Comparison of ENCODE assay signal across 30 cellular contexts in the genomic region with DNA sequence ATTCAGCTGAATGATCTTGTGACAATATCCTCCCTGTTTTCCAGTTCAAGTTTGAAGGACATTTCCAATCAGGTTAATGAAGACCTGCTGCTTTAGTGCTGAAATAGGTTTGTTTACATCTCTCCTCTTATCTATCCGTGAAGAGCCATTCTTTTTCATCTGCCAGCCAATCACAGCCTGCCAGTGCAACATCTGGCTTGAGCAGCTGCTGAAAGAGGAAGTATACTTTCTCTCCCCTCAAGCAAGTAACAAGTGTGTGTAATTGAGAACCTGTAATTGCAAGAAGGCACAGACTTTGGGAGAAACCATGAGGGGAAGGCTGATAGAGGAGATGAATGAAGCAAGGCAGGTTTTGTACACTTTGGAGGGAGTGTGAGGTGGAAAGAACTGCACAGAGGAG.
DNase-seq lines count a peak whose midpoint lies in the region; ATAC-seq and TF ChIP-seq lines count a peak whose summit lies in the region.
"Had no signal": no experiment of that assay in that cellular context is flagged by ENCODE, and none has a peak within 500 bp of the region (broad histone marks: within the 10 kb centered on the region; RNA-seq: fewer than 3 reads in every experiment).

No MANE protein-coding gene starts in this region.

- ATAC-seq in GM18870 (IDR thresholded peaks at IDR 0.05; ENCODE audit: unreplicated experiment) (peak; percentile 52), HG03432 (IDR thresholded peaks at IDR 0.05; ENCODE audit: unreplicated experiment) (peak; percentile 72), HG03039 (IDR thresholded peaks at IDR 0.05; ENCODE audit: unreplicated experiment) (no peak), GM21528 (IDR thresholded peaks at IDR 0.05; ENCODE audit: low FRiP score, unreplicated experiment) (no peak), GM21619 (IDR thresholded peaks at IDR 0.05; ENCODE audit: unreplicated experiment) (no peak)
- ATAC-seq: esophagus mucosa; foreskin keratinocyte; heart right ventricle; stimulated activated naive CD8-positive, alpha-beta T cell treated with anti-CD3 and anti-CD28 coated beads, Interleukin-15, Interleukin-2, amounts not matched to agents 100 U/mL and 50 U/mL, for 24 hours had no signal

- H3K4me3 Mint-ChIP-seq in CD4-positive, alpha-beta memory T cell, result no peak overlapping the region
- H3K4me3 Mint-ChIP-seq: activated naive CD8-positive, alpha-beta T cell treated with anti-CD3 and anti-CD28 coated beads for 36 hours; nephron progenitor cell; T-helper 1 cell treated with Interleukin-12 subunit alpha and Interleukin-12 subunit beta and Interleukin-4 antibody, amounts not matched to agents 30 μg/mL and 1 μg/mL, for 36 hours had no signal

- H3K27ac Mint-ChIP-seq in CD4-positive, alpha-beta memory T cell, result no peak overlapping the region
- H3K27ac Mint-ChIP-seq: activated naive CD8-positive, alpha-beta T cell treated with anti-CD3 and anti-CD28 coated beads for 36 hours; nephron progenitor cell; T-helper 1 cell treated with Interleukin-12 subunit alpha and Interleukin-12 subunit beta and Interleukin-4 antibody, amounts not matched to agents 30 μg/mL and 1 μg/mL, for 36 hours had no signal

- H3K27me3 Mint-ChIP-seq in CD4-positive, alpha-beta memory T cell, result no peaks in the 10 kb centered on the region
- H3K27me3 Mint-ChIP-seq: activated naive CD8-positive, alpha-beta T cell treated with anti-CD3 and anti-CD28 coated beads for 36 hours had no signal

- TF ChIP-seq CTCF in GM12865 (IDR thresholded peaks at IDR 0.05; ENCODE audit: insufficient read depth, low read depth, low read length, missing control alignments), result no peak

- no peaks in the 10 kb centered on the region for H3K4me1 ChIP-seq in CD4-positive, alpha-beta memory T cell (ENCODE audit: insufficient read depth, low read length)
- H3K4me1 ChIP-seq: BLaER1, foreskin keratinocyte, HAP-1, heart right ventricle, SJCRH30, testis had no signal

- POLR2A ChIA-PET in CD4-positive, alpha-beta memory T cell (lab: Charles Lee; ENCODE audit: partially characterized antibody), result no interaction called here

- H3K36me3 ChIP-seq in CD4-positive, alpha-beta memory T cell (ENCODE audit: insufficient read depth, low read length), result no peaks in the 10 kb centered on the region
- H3K36me3 ChIP-seq: BLaER1, HAP-1, heart right ventricle, SJCRH30 had no signal

- DNase-seq in GM12865 (ENCODE audit: low read depth) (peak; percentile 5), NCI-H510A treated with DMSO at 0.1 percent for 48 hours (lab: John Stamatoyannopoulos, UW) (peak; percentile 77)
- no peak for DNase-seq in CD4-positive, alpha-beta memory T cell
- DNase-seq: activated CD4-positive, alpha-beta T cell treated with anti-CD3 and anti-CD28 coated beads for 1 hour; activated effector memory CD4-positive, alpha-beta T cell treated with Interleukin-2 at 50 U/mL for 16 hours; activated naive CD8-positive, alpha-beta T cell treated with anti-CD3 and anti-CD28 coated beads for 36 hours; COR-L47; DMS79 treated with DMSO at 0.1 percent for 48 hours; foreskin keratinocyte; heart right ventricle; Kasumi-1; kidney glomerular epithelial cell; NCI-H1092 treated with DMSO at 0.1 percent for 48 hours; NCI-H2081; NCI-H524 treated with DMSO at 0.1 percent for 48 hours; nephron progenitor cell; stimulated activated naive CD8-positive, alpha-beta T cell treated with anti-CD3 and anti-CD28 coated beads, Interleukin-15, Interleukin-2, amounts not matched to agents 100 U/mL and 50 U/mL, for 24 hours; testis had no signal

- H3K9me3 ChIP-seq in CD4-positive, alpha-beta memory T cell (ENCODE audit: control insufficient read depth in 1 of 2, low read length in 2 of 2), result no peaks in the 10 kb centered on the region
- H3K9me3 ChIP-seq: BLaER1, HAP-1, heart right ventricle, SJCRH30, testis had no signal

- H3K27ac ChIP-seq in CD4-positive, alpha-beta memory T cell (ENCODE audit: low read depth, low read length), result no peak overlapping the region
- H3K27ac ChIP-seq: BLaER1, foreskin keratinocyte, heart right ventricle, HL-60, SJCRH30, testis had no signal

- H3K36me3 Mint-ChIP-seq in CD4-positive, alpha-beta memory T cell, result no peaks in the 10 kb centered on the region
- H3K36me3 Mint-ChIP-seq: activated naive CD8-positive, alpha-beta T cell treated with anti-CD3 and anti-CD28 coated beads for 36 hours had no signal

- peaks cover 0 to 6% (median 0%) of the 10 kb centered on the region in 8 donors for H3K9me3 Mint-ChIP-seq in CD4-positive, alpha-beta memory T cell
- H3K9me3 Mint-ChIP-seq: nephron progenitor cell; T-helper 1 cell treated with Interleukin-12 subunit alpha and Interleukin-12 subunit beta and Interleukin-4 antibody, amounts not matched to agents 30 μg/mL and 1 μg/mL, for 36 hours had no signal

- H3K4me1 Mint-ChIP-seq in CD4-positive, alpha-beta memory T cell, result peaks cover 0 to 4% (median 2%) of the 10 kb centered on the region in 4 donors
- H3K4me1 Mint-ChIP-seq: activated naive CD8-positive, alpha-beta T cell treated with anti-CD3 and anti-CD28 coated beads for 36 hours had no signal

- H3K27me3 ChIP-seq in CD4-positive, alpha-beta memory T cell (ENCODE audit: insufficient read depth, low read length), result no peaks in the 10 kb centered on the region
- H3K27me3 ChIP-seq: BLaER1, foreskin keratinocyte, testis had no signal

- no peak overlapping the region for H3K4me3 ChIP-seq in GM12865 (ENCODE audit: low read depth, low read length)
- no peak overlapping the region for H3K4me3 ChIP-seq in CD4-positive, alpha-beta memory T cell (ENCODE audit: low read length in 2 of 2)
- H3K4me3 ChIP-seq: BLaER1, HAP-1, heart right ventricle, lung, SJCRH30, testis had no signal

- CTCF ChIA-PET in CD4-positive, alpha-beta memory T cell (lab: Charles Lee; ENCODE audit: partially characterized antibody), result no interaction called here

- intact Hi-C loops in CD4-positive, alpha-beta memory T cell (cut with micrococcal nuclease), result no loop called here

Comparison
In these comparisons a context has a peak if more than half of its experiments do, and no peak if none do; other contexts are left out.
1. DNase-seq: peak in GM12865 (single experiment) and NCI-H510A treated with DMSO at 0.1 percent for 48 hours (single experiment); none in CD4-positive, alpha-beta memory T cell (0 of 5).
2. ATAC-seq: peak in GM18870 (single experiment) and HG03432 (single experiment); none in HG03039 (single experiment), GM21528 (single experiment) and GM21619 (single experiment).